ENCODE assay signal across 18 cellular contexts in genomic region chr1:41843378-41843777, GRCh38.
DNase-seq lines count a peak whose midpoint lies in the region; ATAC-seq and TF ChIP-seq lines count a peak whose summit lies in the region.
"Had no signal": no experiment of that assay in that cellular context is flagged by ENCODE, and none has a peak within 500 bp of the region (broad histone marks: within the 10 kb centered on the region; RNA-seq: fewer than 3 reads in every experiment).

No MANE protein-coding gene starts in this region.

- no peak for TF ChIP-seq CTCF in PC-3 (conservative IDR thresholded peaks at IDR 0.05; ENCODE audit: low read depth, low read length)
- TF ChIP-seq CTCF in endothelial cell (IDR thresholded peaks at IDR 0.05; ENCODE audit: unreplicated experiment): no peak
- TF ChIP-seq CTCF in CD14-positive monocyte (IDR thresholded peaks at IDR 0.05): no peak

- H3K27ac ChIP-seq in PC-3 (ENCODE audit: low read length) (peak overlapping the region; percentile 67), mesendoderm (ENCODE audit: low read depth, low read length) (no peak overlapping the region)
- H3K27ac ChIP-seq: upper lobe of right lung had no signal

- H3K4me1 ChIP-seq in PC-3 (ENCODE audit: insufficient read depth, low read length) (peaks cover 73% of the 10 kb centered on the region), mesendoderm (ENCODE audit: control insufficient read depth, low read depth, low read length) (peaks cover 4% of the 10 kb centered on the region)
- H3K4me1 ChIP-seq: BE2C had no signal

- H3K36me3 ChIP-seq in PC-3 (ENCODE audit: low read depth, low read length) (no peaks in the 10 kb centered on the region), mesendoderm (ENCODE audit: control insufficient read depth, insufficient read depth, low read length) (no peaks in the 10 kb centered on the region)
- H3K36me3 ChIP-seq: BE2C, upper lobe of right lung had no signal

- CTCF ChIA-PET in PC-3 (lab: Charles Lee): no interaction called here

- no peak overlapping the region for H3K23ac ChIP-seq in mesendoderm (ENCODE audit: low read length)

- WGBS in mesendoderm (ENCODE audit: extremely low coverage, insufficient coverage, low lambda C conversion rate): no CpG with 5 or more reads among the region's 4 CpGs

- H3K27me3 ChIP-seq in PC-3 (ENCODE audit: low read length) (no peaks in the 10 kb centered on the region), mesendoderm (ENCODE audit: insufficient read depth, low read length, poor library complexity) (no peaks in the 10 kb centered on the region)
- H3K27me3 ChIP-seq: BE2C, upper lobe of right lung had no signal

- H2BK120ac ChIP-seq in mesendoderm (ENCODE audit: low read depth, low read length): no peak overlapping the region

- H3K9ac ChIP-seq in PC-3 (ENCODE audit: low read length) (peak overlapping the region; percentile 29), mesendoderm (ENCODE audit: low read length) (no peak overlapping the region)

- intact Hi-C loops in PC-3 (cut with micrococcal nuclease) (loop anchor here (1.0 to 10.0 kb wide), 6 partner anchors 20 to 491 kb away; partner anchors contain the start of gene FOXJ3), CD14-positive monocyte (cut with micrococcal nuclease) (loop anchor here in 1 of 2 donors (5.0 kb wide), 1 partner anchor 49 kb away; no protein-coding TSS in a partner anchor)

- H2AK5ac ChIP-seq in mesendoderm (ENCODE audit: low read length): no peak overlapping the region

- BruUV-seq in PC-3 (replicated peaks; lab: Mats Ljungman, UMichigan): no TSS peak

- H3K4me3 Mint-ChIP-seq in endothelial cell (ENCODE audit: unreplicated experiment): no peak overlapping the region
- no peak overlapping the region for H3K4me3 Mint-ChIP-seq in CD14-positive monocyte
- H3K4me3 Mint-ChIP-seq: activated CD4-positive, alpha-beta T cell treated with anti-CD3 and anti-CD28 coated beads for 36 hours; activated naive CD8-positive, alpha-beta T cell treated with anti-CD3 and anti-CD28 coated beads, Interleukin-2, amount 50 U/mL, for 24 hours; naive B cell; T-helper 1 cell treated with Interleukin-12 subunit alpha and Interleukin-12 subunit beta and Interleukin-4 antibody, amounts not matched to agents 30 μg/mL and 1 μg/mL, for 36 hours had no signal

- H3K36me3 Mint-ChIP-seq in endothelial cell (ENCODE audit: low read depth, unreplicated experiment): peaks cover under 1% of the 10 kb centered on the region
- H3K36me3 Mint-ChIP-seq in CD14-positive monocyte: no peaks in the 10 kb centered on the region
- H3K36me3 Mint-ChIP-seq: naive B cell had no signal

- no peaks in the 10 kb centered on the region for H3K9me3 ChIP-seq in PC-3 (ENCODE audit: low read length)
- H3K9me3 ChIP-seq: BE2C, upper lobe of right lung had no signal

- H4K5ac ChIP-seq in mesendoderm (ENCODE audit: low read length): no peak overlapping the region

- H3F3A ChIP-seq in PC-3 (ENCODE audit: low read length, unreplicated experiment): no peaks in the 10 kb centered on the region

- no peaks in the 10 kb centered on the region for H3K79me1 ChIP-seq in mesendoderm (ENCODE audit: low read length)

- POLR2A ChIA-PET in PC-3 (lab: Charles Lee; ENCODE audit: unreplicated experiment): interaction anchor here (0.5 to 0.6 kb wide), 3 partner anchors 20 to 839 kb away, joined by 5 to 7 read pairs (median 6); partner anchors contain the start of gene YBX1

- no peak overlapping the region for H3K18ac ChIP-seq in mesendoderm (ENCODE audit: low read length)

- no peaks in the 10 kb centered on the region for H3K9me3 Mint-ChIP-seq in endothelial cell (ENCODE audit: unreplicated experiment)
- H3K9me3 Mint-ChIP-seq in CD14-positive monocyte: no peaks in the 10 kb centered on the region
- H3K9me3 Mint-ChIP-seq: activated naive CD8-positive, alpha-beta T cell treated with anti-CD3 and anti-CD28 coated beads, Interleukin-2, amount 50 U/mL, for 24 hours; naive B cell; T-helper 1 cell treated with Interleukin-12 subunit alpha and Interleukin-12 subunit beta and Interleukin-4 antibody, amounts not matched to agents 30 μg/mL and 1 μg/mL, for 36 hours had no signal

- no peaks in the 10 kb centered on the region for H4K20me1 ChIP-seq in PC-3 (ENCODE audit: low read length)

- no peak overlapping the region for H2BK15ac ChIP-seq in mesendoderm (replicated peaks; ENCODE audit: low read depth)

- H3K27me3 Mint-ChIP-seq in endothelial cell (ENCODE audit: unreplicated experiment) (peaks cover 1% of the 10 kb centered on the region), CD14-positive monocyte (ENCODE audit: low read depth in 3 of 3) (peaks cover 0 to 3% (median 0%) of the 10 kb centered on the region in 3 donors)
- H3K27me3 Mint-ChIP-seq: activated CD4-positive, alpha-beta T cell treated with anti-CD3 and anti-CD28 coated beads for 36 hours; activated naive CD8-positive, alpha-beta T cell treated with anti-CD3 and anti-CD28 coated beads, Interleukin-2, amount 50 U/mL, for 24 hours; naive B cell had no signal

- H3K27ac Mint-ChIP-seq in endothelial cell (ENCODE audit: unreplicated experiment) (peak overlapping the region; percentile 32), CD14-positive monocyte (peak overlapping the region in 1 of 7 donors; percentile 67)
- H3K27ac Mint-ChIP-seq: activated CD4-positive, alpha-beta T cell treated with anti-CD3 and anti-CD28 coated beads for 36 hours; activated naive CD8-positive, alpha-beta T cell treated with anti-CD3 and anti-CD28 coated beads, Interleukin-2, amount 50 U/mL, for 24 hours; T-helper 1 cell treated with Interleukin-12 subunit alpha and Interleukin-12 subunit beta and Interleukin-4 antibody, amounts not matched to agents 30 μg/mL and 1 μg/mL, for 36 hours had no signal

- H3K56ac ChIP-seq in mesendoderm (ENCODE audit: low read length): no peak overlapping the region

- no peak overlapping the region for H2AFZ ChIP-seq in PC-3 (ENCODE audit: low read length)

- H3K4me1 Mint-ChIP-seq in endothelial cell (ENCODE audit: unreplicated experiment): peaks cover 22% of the 10 kb centered on the region
- H3K4me1 Mint-ChIP-seq in CD14-positive monocyte: peaks cover 14% of the 10 kb centered on the region

- H3K4ac ChIP-seq in mesendoderm (ENCODE audit: low read depth, low read length): no peak overlapping the region

- DNase-seq in Daoy (ENCODE audit: low read depth): peak; percentile 69
- peak; percentile 68 for DNase-seq in PC-3
- DNase-seq in endothelial cell (ENCODE audit: low spot score): no peak
- peak; percentile 25 for DNase-seq in mesendoderm
- no peak for DNase-seq in NCI-H1417 (lab: John Stamatoyannopoulos, UW)
- DNase-seq in CD14-positive monocyte (ENCODE audit: low spot score): no peak
- DNase-seq in cerebellar nuclear complex (lab: John Stamatoyannopoulos, UW): no peak
- DNase-seq: activated CD4-positive, alpha-beta T cell treated with anti-CD3 and anti-CD28 coated beads for 36 hours; activated naive CD8-positive, alpha-beta T cell treated with anti-CD3 and anti-CD28 coated beads, Interleukin-2, amount 50 U/mL, for 24 hours; BE2C; DND-41; naive B cell; NCI-H1417 treated with DMSO at 0.1 percent for 48 hours; NCI-H524; upper lobe of right lung had no signal

- no peak overlapping the region for H4K8ac ChIP-seq in mesendoderm (ENCODE audit: low read depth, low read length)

- no peak overlapping the region for H2BK5ac ChIP-seq in mesendoderm (ENCODE audit: low read length)

- H3K4me2 ChIP-seq in PC-3 (ENCODE audit: low read length): peak overlapping the region; percentile 48
- H3K4me2 ChIP-seq in mesendoderm (ENCODE audit: low read length): no peak overlapping the region

- H3K9me2 ChIP-seq in PC-3 (replicated peaks; ENCODE audit: low read length): no peaks in the 10 kb centered on the region

- H3K4me3 ChIP-seq in PC-3 (ENCODE audit: low read length): no peak overlapping the region
- H3K4me3 ChIP-seq in mesendoderm (ENCODE audit: low read length): no peak overlapping the region
- H3K4me3 ChIP-seq: upper lobe of right lung had no signal

- H3K79me2 ChIP-seq in PC-3 (ENCODE audit: low read length) (peaks cover 16% of the 10 kb centered on the region), mesendoderm (ENCODE audit: control insufficient read depth, insufficient read depth, low read length) (no peaks in the 10 kb centered on the region)

- ATAC-seq in PC-3 (peak; percentile 19), GM21515 (IDR thresholded peaks at IDR 0.05; ENCODE audit: unreplicated experiment) (no peak)
- ATAC-seq: activated CD4-positive, alpha-beta T cell treated with anti-CD3 and anti-CD28 coated beads for 36 hours; activated naive CD8-positive, alpha-beta T cell treated with anti-CD3 and anti-CD28 coated beads, Interleukin-2, amount 50 U/mL, for 24 hours; HepG2; upper lobe of right lung had no signal

Comparison
In these comparisons a context has a peak if more than half of its experiments do, and no peak if none do; other contexts are left out.
1. DNase-seq: peak in Daoy (single experiment), PC-3 (single experiment) and mesendoderm (single experiment); none in endothelial cell (single experiment), NCI-H1417 (0 of 3), CD14-positive monocyte (single experiment) and cerebellar nuclear complex (0 of 2).